ENCODE assay signal across 11 cellular contexts in genomic region chr10:34798654-34799053, GRCh38.
"Had no signal": no experiment of that assay in that cellular context is flagged by ENCODE, and none has a peak within 500 bp of the region (broad histone marks: within the 10 kb centered on the region; RNA-seq: fewer than 3 reads in every experiment).

No MANE protein-coding gene starts in this region.

- ATAC-seq: GM23338, HCT116 had no signal

- H3K27ac ChIP-seq: GM23248 had no signal

- DNase-seq: GM23248, GOT3, H7, H9, HCEC 1CT, HFFc6 had no signal

- H3K36me3 ChIP-seq: HAP-1 had no signal

- H3K4me2 ChIP-seq: GM23338 had no signal

- H3K4me3 ChIP-seq: GM23248, GM23338, HAP-1 had no signal

- H2AFZ ChIP-seq: GM23248, GM23338 had no signal

- H3K27ac Mint-ChIP-seq: H9, HFFc6 had no signal

- H3K9ac ChIP-seq: GM23248 had no signal

- FAIRE-seq: H1, H54 had no signal

- H3K9me3 ChIP-seq: HAP-1 had no signal

- H3K9me3 Mint-ChIP-seq: GM23338, HFFc6 had no signal

- H3K4me3 Mint-ChIP-seq: GM23338, H9, HFFc6 had no signal
